2 cellular contexts compared by ENCODE assay signal in genomic region chr6:140460267-140460666, GRCh38.
TF ChIP-seq lines count a peak whose summit lies in the region.

No MANE protein-coding gene starts in this region.

TF ChIP-seq in liver, 16 proteins besides CTCF, POLR2A, EP300 and RAD21 (continued from another document):
- peak; percentile 48 for TF ChIP-seq REST (IDR thresholded peaks at IDR 0.05)
- peak; percentile 93 for TF ChIP-seq HNF4G (IDR thresholded peaks at IDR 0.05)
- peak; percentile 87 to 91 for TF ChIP-seq JUND (IDR thresholded peaks at IDR 0.05)
- peak; percentile 72 for TF ChIP-seq ATF3 (IDR thresholded peaks at IDR 0.05)
- TF ChIP-seq MAX (IDR thresholded peaks at IDR 0.05) = peak; percentile 55
- TF ChIP-seq FOXA2 (IDR thresholded peaks at IDR 0.05) = peak; percentile 60
- TF ChIP-seq SP1 (IDR thresholded peaks at IDR 0.05) = peak; percentile 94
- peak in 1 of 2 donors; percentile 23 for TF ChIP-seq EGR1 (IDR thresholded peaks at IDR 0.05; ENCODE audit: low read depth in 2 of 2)
- peak; percentile 36 for TF ChIP-seq ZBTB33 (IDR thresholded peaks at IDR 0.05)
- peak; percentile 32 for TF ChIP-seq NR2F2 (IDR thresholded peaks at IDR 0.05)
- peak; percentile 11 for TF ChIP-seq FOXA1 (IDR thresholded peaks at IDR 0.05)
- TF ChIP-seq TAF1 (conservative IDR thresholded peaks at IDR 0.05) = no peak
- TF ChIP-seq GABPA (IDR thresholded peaks at IDR 0.05 in 1 of 2, conservative IDR thresholded peaks at IDR 0.05 in 1 of 2) = no peak
- TF ChIP-seq HNF4A (conservative IDR thresholded peaks at IDR 0.05) = peak; percentile 98 to 99
- TF ChIP-seq YY1 (IDR thresholded peaks at IDR 0.05) = peak; percentile 79

TF ChIP-seq in HepG2, 621 proteins besides CTCF, POLR2A, EP300 and RAD21:
- TF ChIP-seq REST (IDR thresholded peaks at IDR 0.05; ENCODE audit: borderline replicate concordance in 1 of 2, low read depth in 1 of 2, low read length in 2 of 2) (no peak), PHB2 (IDR thresholded peaks at IDR 0.05; ENCODE audit: partially characterized antibody) (no peak), GPN1 (CRISPR knock-in tag; IDR thresholded peaks at IDR 0.05; ENCODE audit: borderline replicate concordance) (no peak), ZSCAN29 (CRISPR knock-in tag; conservative IDR thresholded peaks at IDR 0.05) (no peak), ZBTB34 (CRISPR knock-in tag; IDR thresholded peaks at IDR 0.05) (no peak), JARID2 (CRISPR knock-in tag; IDR thresholded peaks at IDR 0.05; ENCODE audit: insufficient replicate concordance) (no peak)
TF ChIP-seq in HepG2: peak in this region for 0.
